ENCODE assay signal across 1 cellular context in genomic region chr9:87359958-87360601, GRCh38.
TF ChIP-seq lines count a peak whose summit lies in the region.

No MANE protein-coding gene starts in this region.

TF ChIP-seq in HEK293, 187 proteins besides CTCF, POLR2A, EP300 and RAD21 (continued from another document):
- no peak for TF ChIP-seq WT1 (tag by site-specific recombination; IDR thresholded peaks at IDR 0.05)
